9 cellular contexts compared by ENCODE assay signal in genomic region chr1:90045853-90046563, GRCh38. TPM values are rescaled to one million over a fixed set of nuclear protein-coding genes. Genes with fewer than 3 reads are reported as not detected.
DNase-seq lines count a peak whose midpoint lies in the region; ATAC-seq and TF ChIP-seq lines count a peak whose summit lies in the region.
"Had no signal": no experiment of that assay in that cellular context is flagged by ENCODE, and none has a peak within 500 bp of the region (broad histone marks: within the 10 kb centered on the region; RNA-seq: fewer than 3 reads in every experiment).

No MANE protein-coding gene starts in this region.

- H3K4me1 Mint-ChIP-seq in stimulated activated naive B cell treated with anti-CD40 and anti-IgM and Interleukin-4, amounts not matched to agents 10 μg/mL and 1 μg/mL and 100 μg/mL, for 72 hours: peaks cover 0 to 1% of the 10 kb centered on the region in 2 donors

- H3K9me3 ChIP-seq in Peyer's patch: no peaks in the 10 kb centered on the region

- ATAC-seq in stimulated activated naive B cell treated with anti-CD40 and anti-IgM and Interleukin-4, amounts not matched to agents 10 μg/mL and 1 μg/mL and 100 μg/mL, for 72 hours (replicated peaks): no peak

- TF ChIP-seq CTCF in Peyer's patch (IDR thresholded peaks at IDR 0.05) (peak in 4 of 6 experiments; percentile 36 to 42 (median 39)), epithelial cell of esophagus (IDR thresholded peaks at IDR 0.05; ENCODE audit: insufficient read depth, low read depth, low read length, missing control alignments) (peak; percentile 46), retinal pigment epithelial cell (conservative IDR thresholded peaks at IDR 0.05; ENCODE audit: low read depth, low read length) (peak; percentile 84), GM13976 (IDR thresholded peaks at IDR 0.05; ENCODE audit: borderline replicate concordance, control extremely low read depth, extremely low read depth, insufficient read depth, missing control alignments) (no peak)

- DNase-seq in Caki2 (ENCODE audit: low read depth): peak; percentile 6
- peak; percentile 11 for DNase-seq in H7
- DNase-seq in Peyer's patch: no peak
- peak; percentile 24 for DNase-seq in epithelial cell of esophagus (ENCODE audit: low read depth)
- DNase-seq in retinal pigment epithelial cell (ENCODE audit: low read depth): peak; percentile 2
- no peak for DNase-seq in GM13976 (ENCODE audit: low spot score)
- DNase-seq in UCSD-AML1 (lab: John Stamatoyannopoulos, UW; ENCODE audit: unreplicated experiment): no peak
- no peak for DNase-seq in stimulated activated naive B cell treated with anti-CD40 and anti-IgM and Interleukin-4, amounts not matched to agents 10 μg/mL and 1 μg/mL and 100 μg/mL, for 72 hours

- no peak overlapping the region for H3K27ac Mint-ChIP-seq in stimulated activated naive B cell treated with anti-CD40 and anti-IgM and Interleukin-4, amounts not matched to agents 10 μg/mL and 1 μg/mL and 100 μg/mL, for 72 hours

- H3K27me3 ChIP-seq in H7 (ENCODE audit: control insufficient read depth, insufficient read depth, low read length) (no peaks in the 10 kb centered on the region), Peyer's patch (no peaks in the 10 kb centered on the region)

- no peaks in the 10 kb centered on the region for H3K9me3 Mint-ChIP-seq in stimulated activated naive B cell treated with anti-CD40 and anti-IgM and Interleukin-4, amounts not matched to agents 10 μg/mL and 1 μg/mL and 100 μg/mL, for 72 hours

- H3K27ac ChIP-seq in Peyer's patch: no peak overlapping the region

- H3K36me3 Mint-ChIP-seq in stimulated activated naive B cell treated with anti-CD40 and anti-IgM and Interleukin-4, amounts not matched to agents 10 μg/mL and 1 μg/mL and 100 μg/mL, for 72 hours: no peaks in the 10 kb centered on the region

- TF ChIP-seq POLR2A in Peyer's patch (IDR thresholded peaks at IDR 0.05): no peak

- no peaks in the 10 kb centered on the region for H3K36me3 ChIP-seq in H7 (replicated peaks; ENCODE audit: control insufficient read depth, insufficient read depth, low read length)
- no peaks in the 10 kb centered on the region for H3K36me3 ChIP-seq in Peyer's patch

- no peak overlapping the region for H3K4me3 ChIP-seq in H7 (ENCODE audit: insufficient read depth, low read depth, low read length)
- H3K4me3 ChIP-seq in Peyer's patch: no peak overlapping the region
- no peak overlapping the region for H3K4me3 ChIP-seq in epithelial cell of esophagus (ENCODE audit: low read length)
- no peak overlapping the region for H3K4me3 ChIP-seq in retinal pigment epithelial cell (ENCODE audit: low read length)
- H3K4me3 ChIP-seq: lung had no signal

- no peak overlapping the region for H3K4me3 Mint-ChIP-seq in stimulated activated naive B cell treated with anti-CD40 and anti-IgM and Interleukin-4, amounts not matched to agents 10 μg/mL and 1 μg/mL and 100 μg/mL, for 72 hours

- no peaks in the 10 kb centered on the region for H3K4me1 ChIP-seq in Peyer's patch

- peaks cover 0 to 9% of the 10 kb centered on the region in 2 donors for H3K27me3 Mint-ChIP-seq in stimulated activated naive B cell treated with anti-CD40 and anti-IgM and Interleukin-4, amounts not matched to agents 10 μg/mL and 1 μg/mL and 100 μg/mL, for 72 hours

- in situ Hi-C loops in Caki2 (cut with HindIII; ENCODE audit: low pct_unique_long_range_greater_than_20kb, low sequenced_read_pairs): no loop called here
- in situ Hi-C loops in GM13976 (cut with MboI; ENCODE audit: low sequenced_read_pairs, unreplicated experiment): no loop called here

RNA-seq across cellular contexts. Expression of gene ZNF326, which starts 51.1 kb away (rescaled TPM):
- total RNA-seq in Caki2 (2014; rRNA removed; shearing (Covaris generic); ENCODE audit: low replicate concordance): 1.6 and 4.5 TPM in 2 replicates
- total RNA-seq in H7 (2014; rRNA removed; shearing (Covaris generic)): 8.0 and 13.0 TPM in 2 replicates
- total RNA-seq in Peyer's patch: 10 to 100 TPM; 22.3 to 49.9 (median 47.1) TPM

Comparison
In these comparisons a context has a peak if more than half of its experiments do, and no peak if none do; other contexts are left out.
1. DNase-seq: peak in Caki2 (single experiment), H7 (single experiment), epithelial cell of esophagus (single experiment) and retinal pigment epithelial cell (single experiment); none in Peyer's patch (0 of 3), GM13976 (single experiment), UCSD-AML1 (single experiment) and stimulated activated naive B cell treated with anti-CD40 and anti-IgM and Interleukin-4, amounts not matched to agents 10 μg/mL and 1 μg/mL and 100 μg/mL, for 72 hours (single experiment).